14 cellular contexts compared by ENCODE assay signal in the genomic region with DNA sequence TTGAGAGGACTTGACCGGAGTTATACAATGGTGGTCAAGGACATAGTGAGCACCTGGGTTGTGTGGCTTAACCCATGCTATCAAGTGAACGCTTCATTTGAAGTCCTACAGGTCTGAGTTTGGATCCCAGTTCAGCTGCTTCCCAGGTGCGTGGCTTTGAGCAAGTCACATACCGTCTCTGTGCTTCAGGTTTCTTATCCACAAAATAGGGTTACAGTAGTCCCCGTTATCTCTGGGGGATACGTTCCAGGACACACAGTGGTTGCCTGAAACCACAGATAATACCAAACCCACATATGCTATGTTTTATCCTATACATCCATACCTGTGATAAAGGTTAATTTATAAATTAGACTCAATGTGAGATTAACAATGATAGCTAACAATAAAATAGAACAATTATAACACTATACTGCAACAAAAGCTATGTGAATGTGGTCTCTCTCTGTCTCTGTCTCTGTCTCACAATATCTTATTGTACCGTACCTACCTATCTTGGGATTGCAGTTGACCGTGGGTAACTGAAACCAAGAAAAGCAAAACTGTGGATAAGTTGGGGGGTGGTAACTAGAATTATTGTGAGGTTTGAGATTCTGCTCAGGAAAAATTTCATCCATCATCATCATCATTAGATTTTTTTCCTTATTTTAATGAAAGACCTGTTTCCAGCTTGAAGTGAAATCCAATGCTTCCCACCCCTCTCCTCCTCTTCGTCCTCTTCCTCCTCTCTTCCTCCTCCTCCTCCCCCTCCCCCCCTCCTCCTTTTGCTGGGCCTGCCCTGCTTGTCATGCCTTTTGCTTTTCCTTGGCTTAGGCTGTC. TPM values are rescaled to one million over a fixed set of nuclear protein-coding genes. Genes with fewer than 3 reads are reported as not detected.
DNase-seq lines count a peak whose midpoint lies in the region; ATAC-seq, FAIRE-seq and TF ChIP-seq lines count a peak whose summit lies in the region.
"Had no signal": no experiment of that assay in that cellular context is flagged by ENCODE, and none has a peak within 500 bp of the region (broad histone marks: within the 10 kb centered on the region; RNA-seq: fewer than 3 reads in every experiment).

No MANE protein-coding gene starts in this region.

- TF ChIP-seq POLR2A in erythroblast (IDR thresholded peaks at IDR 0.05; ENCODE audit: low read length), result no peak

- no peak overlapping the region for H3K4me3 ChIP-seq in SJCRH30
- H3K4me3 ChIP-seq in small intestine (ENCODE audit: low read depth in 1 of 2, low read length in 2 of 2), result no peak overlapping the region
- H3K4me3 ChIP-seq: tibial nerve had no signal

- peak overlapping the region; percentile 71 for H3K27ac ChIP-seq in SJCRH30
- H3K27ac ChIP-seq in small intestine (ENCODE audit: low read depth in 1 of 2, low read length in 1 of 2), result peak overlapping the region; percentile 57 to 63

- 33 to 65% (median 42%) methylated on average over 9 of the region's 9 CpGs for WGBS in small intestine, 3 donors

- peaks cover 75% of the 10 kb centered on the region for H3K36me3 ChIP-seq in SJCRH30
- peaks cover 0 to 4% of the 10 kb centered on the region in 2 donors for H3K36me3 ChIP-seq in small intestine (ENCODE audit: control insufficient read depth in 2 of 2, insufficient read depth in 2 of 2, low read length in 2 of 2)

- no peak overlapping the region for H3K4me3 Mint-ChIP-seq in activated CD4-positive, alpha-beta T cell treated with anti-CD3 and anti-CD28 coated beads for 36 hours

- H3K9me3 ChIP-seq in SJCRH30 (replicated peaks) (no peaks in the 10 kb centered on the region), small intestine (ENCODE audit: control insufficient read depth, low read depth) (no peaks in the 10 kb centered on the region)
- H3K9me3 ChIP-seq: tibial nerve had no signal

- POLR2A ChIA-PET in activated CD4-positive, alpha-beta T cell treated with anti-CD3 and anti-CD28 coated beads for 36 hours (lab: Charles Lee), result interaction anchor here (0.9 to 1.5 kb wide), 3 partner anchors 20 to 51 kb away, joined by 3 to 4 read pairs (median 3); no protein-coding TSS in a partner anchor

- H3K36me3 Mint-ChIP-seq in activated CD4-positive, alpha-beta T cell treated with anti-CD3 and anti-CD28 coated beads for 36 hours (ENCODE audit: low read depth), result peaks cover 80% of the 10 kb centered on the region

- CTCF ChIA-PET in activated CD4-positive, alpha-beta T cell treated with anti-CD3 and anti-CD28 coated beads for 36 hours (lab: Charles Lee), result interaction anchor here (1.0 to 8.6 kb wide), 10 partner anchors 8 to 168 kb away, joined by 3 to 72 read pairs (median 4); no protein-coding TSS in a partner anchor

- peaks cover 97% of the 10 kb centered on the region for H3K4me1 Mint-ChIP-seq in activated CD4-positive, alpha-beta T cell treated with anti-CD3 and anti-CD28 coated beads for 36 hours

- H3K4me1 ChIP-seq in SJCRH30, result peaks cover 50% of the 10 kb centered on the region
- H3K4me1 ChIP-seq in small intestine (ENCODE audit: control insufficient read depth in 2 of 2, insufficient read depth in 1 of 2, low read depth in 1 of 2, low read length in 1 of 2), result peaks cover 13 to 14% of the 10 kb centered on the region in 2 donors

- H3K27ac Mint-ChIP-seq in activated CD4-positive, alpha-beta T cell treated with anti-CD3 and anti-CD28 coated beads for 36 hours, result peak overlapping the region; percentile 25

- no peak for DNase-seq in activated CD4-positive, alpha-beta T cell treated with anti-CD3 and anti-CD28 coated beads for 36 hours
- DNase-seq in activated CD4-positive, alpha-beta T cell treated with anti-CD3 and anti-CD28 coated beads for 4 hours, result no peak
- DNase-seq in SJCRH30, result no peak
- DNase-seq in erythroblast (lab: John Stamatoyannopoulos, UW), result peak; percentile 85 to 93
- DNase-seq in small intestine, result no peak
- no peak for DNase-seq in DMS53 (lab: John Stamatoyannopoulos, UW)
- DNase-seq in stimulated activated naive CD4-positive, alpha-beta T cell treated with Interleukin-2 at 50 U/mL for 16 hours (lab: John Stamatoyannopoulos, UW), result no peak
- DNase-seq: ACHN, aorta, H7, midbrain had no signal

- intact Hi-C loops in activated CD4-positive, alpha-beta T cell treated with anti-CD3 and anti-CD28 coated beads for 36 hours (cut with DNase I, micrococcal nuclease), result loop anchor here (1.0 to 5.0 kb wide), 7 partner anchors 7 to 168 kb away; no protein-coding TSS in a partner anchor

- peaks cover 5% of the 10 kb centered on the region for H3K9me3 Mint-ChIP-seq in activated CD4-positive, alpha-beta T cell treated with anti-CD3 and anti-CD28 coated beads for 36 hours (ENCODE audit: low read depth)

- no peak for ATAC-seq in activated CD4-positive, alpha-beta T cell treated with anti-CD3 and anti-CD28 coated beads for 36 hours
- no peak for ATAC-seq in HG02623 (IDR thresholded peaks at IDR 0.05; ENCODE audit: unreplicated experiment)

- H3K27me3 ChIP-seq in SJCRH30, result no peaks in the 10 kb centered on the region
- no peaks in the 10 kb centered on the region for H3K27me3 ChIP-seq in small intestine (ENCODE audit: control insufficient read depth in 2 of 2, insufficient read depth in 2 of 2, low read length in 2 of 2)
- H3K27me3 ChIP-seq: tibial nerve had no signal

- H3K27me3 Mint-ChIP-seq in activated CD4-positive, alpha-beta T cell treated with anti-CD3 and anti-CD28 coated beads for 36 hours, result no peaks in the 10 kb centered on the region

- FAIRE-seq in small intestine (lab: Jason Lieb, UNC), result no peak
- FAIRE-seq: GM19239 had no signal

RNA-seq across cellular contexts. Expression of gene LBH, which starts 22.7 kb away (rescaled TPM):
- total RNA-seq in activated CD4-positive, alpha-beta T cell treated with anti-CD3 and anti-CD28 coated beads for 36 hours, result 100 to 1,000 TPM in 1 of 2 experiments, 10 to 100 TPM in 1; 89.6 to 108 TPM
- total RNA-seq in SJCRH30 (2014; rRNA removed; shearing (Covaris generic)), result 140 and 158 TPM in 2 replicates
- 10 to 100 TPM in 2 of 3 donors, 1 to 10 TPM in 1; 3.8 to 17.6 (median 12.2) TPM for polyA plus RNA-seq in small intestine

Comparison
In these comparisons a context has a peak if more than half of its experiments do, and no peak if none do; other contexts are left out.
1. DNase-seq: peak in erythroblast (2 of 2); none in activated CD4-positive, alpha-beta T cell treated with anti-CD3 and anti-CD28 coated beads for 36 hours (single experiment), activated CD4-positive, alpha-beta T cell treated with anti-CD3 and anti-CD28 coated beads for 4 hours (0 of 2), SJCRH30 (0 of 2), small intestine (single experiment), DMS53 (single experiment) and stimulated activated naive CD4-positive, alpha-beta T cell treated with Interleukin-2 at 50 U/mL for 16 hours (single experiment).